In the genomic region with DNA sequence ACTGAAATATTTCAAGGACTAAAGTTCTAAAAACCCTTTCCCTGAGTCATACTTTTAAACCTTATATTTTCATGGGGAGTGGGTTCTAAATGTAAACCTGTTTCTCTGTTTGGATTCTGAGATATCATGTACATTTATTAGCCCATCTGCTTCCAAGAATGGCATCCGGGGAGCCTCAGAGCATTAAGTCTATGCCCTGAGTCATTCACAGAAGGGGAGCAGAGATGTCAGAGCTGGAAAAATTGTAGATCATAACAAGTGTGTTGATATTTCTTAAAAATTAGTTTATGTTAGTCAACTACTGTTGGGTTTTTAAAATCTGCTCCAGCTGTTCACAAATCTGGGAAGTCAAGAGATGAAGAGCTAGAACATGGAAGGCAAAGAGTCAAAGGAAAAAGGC, we compare ENCODE assay signal across 21 cellular contexts.
"Had no signal": no experiment of that assay in that cellular context is flagged by ENCODE, and none has a peak within 500 bp of the region (broad histone marks: within the 10 kb centered on the region; RNA-seq: fewer than 3 reads in every experiment).

No MANE protein-coding gene starts in this region.

- DNase-seq: KBM-7, NCI-H1092, NCI-H1105 treated with DMSO at 0.1 percent for 48 hours, NCI-H1417 treated with DMSO at 0.1 percent for 48 hours, NCI-H146, NCI-H1694 treated with DMSO at 0.1 percent for 48 hours, NCI-H1930, NCI-H2081 treated with DMSO at 0.1 percent for 48 hours, NCI-H2171, NCI-H226, NCI-H446, NCI-H510A, NCI-H524 treated with DMSO at 0.1 percent for 48 hours, NCI-H69, NCI-H774, Right ventricle myocardium superior, RPMI8226, SIG-M5 had no signal

- H3K9me3 ChIP-seq: SJSA1 had no signal

- H3K4me3 ChIP-seq: SJSA1, SK-N-MC had no signal

- H3K4me1 ChIP-seq: SJSA1 had no signal

- H3K27me3 ChIP-seq: SJSA1 had no signal

- H3K36me3 ChIP-seq: SJSA1 had no signal

- H3K27ac ChIP-seq: HL-60, SJSA1, SK-N-MC had no signal
